ENCODE assay signal across 1 cellular context in genomic region chr9:93237535-93237934, GRCh38.
TF ChIP-seq lines count a peak whose summit lies in the region.

No MANE protein-coding gene starts in this region.

TF ChIP-seq in WTC11, 78 proteins besides CTCF, POLR2A, EP300 and RAD21 (continued from another document):
- TF ChIP-seq, protein P1, sequence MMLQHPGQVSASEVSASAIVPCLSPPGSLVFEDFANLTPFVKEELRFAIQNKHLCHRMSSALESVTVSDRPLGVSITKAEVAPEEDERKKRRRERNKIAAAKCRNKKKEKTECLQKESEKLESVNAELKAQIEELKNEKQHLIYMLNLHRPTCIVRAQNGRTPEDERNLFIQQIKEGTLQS (CRISPR knock-in tag; conservative IDR thresholded peaks at IDR 0.05): no peak
- no peak for TF ChIP-seq TEAD1 (CRISPR knock-in tag; IDR thresholded peaks at IDR 0.05)
- TF ChIP-seq, protein P2, sequence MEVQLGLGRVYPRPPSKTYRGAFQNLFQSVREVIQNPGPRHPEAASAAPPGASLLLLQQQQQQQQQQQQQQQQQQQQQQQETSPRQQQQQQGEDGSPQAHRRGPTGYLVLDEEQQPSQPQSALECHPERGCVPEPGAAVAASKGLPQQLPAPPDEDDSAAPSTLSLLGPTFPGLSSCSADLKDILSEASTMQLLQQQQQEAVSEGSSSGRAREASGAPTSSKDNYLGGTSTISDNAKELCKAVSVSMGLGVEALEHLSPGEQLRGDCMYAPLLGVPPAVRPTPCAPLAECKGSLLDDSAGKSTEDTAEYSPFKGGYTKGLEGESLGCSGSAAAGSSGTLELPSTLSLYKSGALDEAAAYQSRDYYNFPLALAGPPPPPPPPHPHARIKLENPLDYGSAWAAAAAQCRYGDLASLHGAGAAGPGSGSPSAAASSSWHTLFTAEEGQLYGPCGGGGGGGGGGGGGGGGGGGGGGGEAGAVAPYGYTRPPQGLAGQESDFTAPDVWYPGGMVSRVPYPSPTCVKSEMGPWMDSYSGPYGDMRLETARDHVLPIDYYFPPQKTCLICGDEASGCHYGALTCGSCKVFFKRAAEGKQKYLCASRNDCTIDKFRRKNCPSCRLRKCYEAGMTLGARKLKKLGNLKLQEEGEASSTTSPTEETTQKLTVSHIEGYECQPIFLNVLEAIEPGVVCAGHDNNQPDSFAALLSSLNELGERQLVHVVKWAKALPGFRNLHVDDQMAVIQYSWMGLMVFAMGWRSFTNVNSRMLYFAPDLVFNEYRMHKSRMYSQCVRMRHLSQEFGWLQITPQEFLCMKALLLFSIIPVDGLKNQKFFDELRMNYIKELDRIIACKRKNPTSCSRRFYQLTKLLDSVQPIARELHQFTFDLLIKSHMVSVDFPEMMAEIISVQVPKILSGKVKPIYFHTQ (CRISPR knock-in tag; IDR thresholded peaks at IDR 0.05): no peak
- no peak for TF ChIP-seq ZNF138 (CRISPR knock-in tag; conservative IDR thresholded peaks at IDR 0.05)
- TF ChIP-seq NR1H2 (CRISPR knock-in tag; IDR thresholded peaks at IDR 0.05): no peak
- no peak for TF ChIP-seq ZNF416 (CRISPR knock-in tag; IDR thresholded peaks at IDR 0.05)
- TF ChIP-seq EMX1 (CRISPR knock-in tag; IDR thresholded peaks at IDR 0.05): no peak
TF ChIP-seq in WTC11: peak in this region for 0.
